In the genomic region with DNA sequence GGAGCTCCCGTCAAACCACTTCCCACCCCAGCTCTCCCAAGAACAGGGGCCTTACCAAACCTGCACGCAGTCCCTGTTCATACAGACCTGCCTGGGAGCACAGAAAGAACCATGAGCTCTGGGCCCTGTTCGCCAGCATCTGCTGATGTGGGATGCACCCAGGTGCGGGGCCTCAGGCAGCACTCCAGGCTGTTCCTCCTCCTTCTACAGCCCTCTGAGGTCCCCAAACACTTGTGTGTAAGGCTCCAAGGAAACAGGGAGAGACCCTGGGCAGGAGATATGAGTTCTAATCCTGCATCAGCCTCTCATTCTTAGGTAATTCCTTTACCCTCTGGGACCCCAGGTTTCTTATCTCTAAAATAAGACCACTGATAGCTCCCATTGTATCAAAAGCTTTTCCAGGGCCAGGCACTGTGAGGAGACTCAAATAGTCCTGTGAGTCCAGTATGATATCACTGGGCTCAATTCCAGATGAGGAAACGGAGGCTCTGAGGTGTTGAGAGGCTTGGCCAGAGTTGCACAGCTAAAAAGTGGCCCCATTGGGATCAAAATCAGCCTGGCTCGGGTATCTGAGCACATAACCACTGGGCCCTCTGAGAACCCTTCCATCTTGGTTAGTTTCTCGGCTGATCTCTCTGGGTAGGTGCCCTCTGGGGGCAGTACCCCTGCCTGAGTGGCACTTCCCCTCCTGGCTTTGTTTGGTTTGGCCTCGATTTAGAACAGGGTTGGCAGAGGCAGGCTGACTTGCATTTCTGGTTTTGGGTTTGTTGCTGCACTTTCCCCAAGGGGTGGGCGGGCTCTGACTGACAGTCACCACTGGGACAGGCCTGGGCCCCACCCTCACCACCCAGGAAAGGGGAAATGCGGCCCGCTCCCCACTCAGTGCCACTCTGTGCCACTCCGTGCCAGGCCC, we compare ENCODE assay signal across 9 cellular contexts.
DNase-seq lines count a peak whose midpoint lies in the region; ATAC-seq, FAIRE-seq and TF ChIP-seq lines count a peak whose summit lies in the region.
"Had no signal": no experiment of that assay in that cellular context is flagged by ENCODE, and none has a peak within 500 bp of the region (broad histone marks: within the 10 kb centered on the region; RNA-seq: fewer than 3 reads in every experiment).

No MANE protein-coding gene starts in this region.

- peaks cover 0 to 8% of the 10 kb centered on the region in 2 donors for H3K36me3 ChIP-seq in body of pancreas (replicated peaks in 1 of 2; ENCODE audit: insufficient read depth in 1 of 2, low read depth in 2 of 2)

- peak overlapping the region; percentile 89 to 96 (median 94) for H3K27ac ChIP-seq in body of pancreas

- H3K4me3 ChIP-seq in body of pancreas: no peak overlapping the region
- H3K4me3 ChIP-seq: K562 had no signal

- ATAC-seq in body of pancreas: peak; percentile 89
- ATAC-seq: K562 had no signal

- TF ChIP-seq POLR2A in body of pancreas (IDR thresholded peaks at IDR 0.05): peak in 2 of 3 donors; percentile 45 to 60

- WGBS in body of pancreas, 2 donors: 18 to 39% methylated on average over 8 to 11 of the region's 12 CpGs

- no peak for DNase-seq in GM19239 (ENCODE audit: insufficient read length, low spot score)
- peak in 4 of 5 donors; percentile 22 to 77 (median 25) for DNase-seq in T-helper 1 cell
- peak; percentile 91 to 97 (median 96) for DNase-seq in body of pancreas
- peak; percentile 83 for DNase-seq in medulla oblongata (ENCODE audit: extremely low spot score)
- peak; percentile 20 for DNase-seq in stimulated activated CD8-positive, alpha-beta memory T cell treated with anti-CD3 and anti-CD28 coated beads, Interleukin-15, amount 100 ng/mL, for 1 hour (ENCODE audit: low read depth)
- no peak for DNase-seq in DMS 273 treated with DMSO at 0.1 percent for 48 hours (lab: John Stamatoyannopoulos, UW)
- no peak for DNase-seq in foreskin melanocyte
- no peak for DNase-seq in SW 1271 (lab: John Stamatoyannopoulos, UW)

- no peaks in the 10 kb centered on the region for H3K9me3 ChIP-seq in body of pancreas

- peaks cover 82% of the 10 kb centered on the region for H3K4me1 ChIP-seq in body of pancreas

- TF ChIP-seq CTCF in body of pancreas (IDR thresholded peaks at IDR 0.05): peak in 6 of 7 experiments; percentile 9 to 53 (median 40)

- FAIRE-seq in GM19239 (lab: Jason Lieb, UNC): peak; percentile 66
- FAIRE-seq: K562 had no signal

- H3K27me3 ChIP-seq in body of pancreas: no peaks in the 10 kb centered on the region

- intact Hi-C loops in body of pancreas (cut with DNase I): no loop called here

Comparison
In these comparisons a context has a peak if more than half of its experiments do, and no peak if none do; other contexts are left out.
1. DNase-seq: peak in T-helper 1 cell (4 of 5), body of pancreas (4 of 4), medulla oblongata (single experiment) and stimulated activated CD8-positive, alpha-beta memory T cell treated with anti-CD3 and anti-CD28 coated beads, Interleukin-15, amount 100 ng/mL, for 1 hour (single experiment); none in GM19239 (single experiment), DMS 273 treated with DMSO at 0.1 percent for 48 hours (single experiment), foreskin melanocyte (single experiment) and SW 1271 (0 of 2).